1 cellular context compared by ENCODE assay signal in genomic region chr16:15650698-15651161, GRCh38.
A peak's percentile ranks its signal among the peaks of the same experiment; 100 is the strongest.
TF ChIP-seq lines count a peak whose summit lies in the region.

No MANE protein-coding gene starts in this region.

TF ChIP-seq in GM12878, 131 proteins besides CTCF, POLR2A, EP300 and RAD21 (continued from another document and continues in another):
- TF ChIP-seq ATF2 (IDR thresholded peaks at IDR 0.05; ENCODE audit: low read length) (0 out of 2 replicates have a peak, but pooled peaks have one; percentile 15), HDGF (IDR thresholded peaks at IDR 0.05) (peak; percentile 90), SRF (IDR thresholded peaks at IDR 0.05; ENCODE audit: low read depth in 2 of 2, low read length in 2 of 2) (no peak), MTA2 (IDR thresholded peaks at IDR 0.05; ENCODE audit: low read depth) (peak; percentile 28; the same call in 1 of the 2 replicates), MTA3 (IDR thresholded peaks at IDR 0.05; ENCODE audit: borderline replicate concordance, low read length) (no peak), E4F1 (IDR thresholded peaks at IDR 0.05; ENCODE audit: borderline replicate concordance, partially characterized antibody) (peak; percentile 39), CHD2 (IDR thresholded peaks at IDR 0.05; ENCODE audit: borderline replicate concordance, low read depth, low read length) (no peak), PML (IDR thresholded peaks at IDR 0.05; ENCODE audit: low read length) (peak; percentile 51; the same call in 1 of the 2 replicates), NBN (IDR thresholded peaks at IDR 0.05) (peak; percentile 79; the same call in 1 of the 2 replicates), IRF3 (IDR thresholded peaks at IDR 0.05) (no peak), BACH1 (IDR thresholded peaks at IDR 0.05; ENCODE audit: borderline replicate concordance) (no peak), YY1 (IDR thresholded peaks at IDR 0.05; ENCODE audit: low read depth, low read length) (0 out of 2 replicates have a peak, but pooled peaks have one; percentile 8), GABPA (IDR thresholded peaks at IDR 0.05; ENCODE audit: low read depth) (no peak), CBFB (IDR thresholded peaks at IDR 0.05; ENCODE audit: low read depth) (no peak), SPI1 (IDR thresholded peaks at IDR 0.05; ENCODE audit: borderline replicate concordance, insufficient read depth, low read depth, low read length) (no peak), TARDBP (IDR thresholded peaks at IDR 0.05; ENCODE audit: borderline replicate concordance) (no peak), BRCA1 (IDR thresholded peaks at IDR 0.05; ENCODE audit: low read depth, low read length) (no peak), ATF7 (IDR thresholded peaks at IDR 0.05; ENCODE audit: low read depth) (no peak), EZH2 (IDR thresholded peaks at IDR 0.05; ENCODE audit: borderline replicate concordance, control insufficient read depth, low read depth, low read length) (no peak), CREM (IDR thresholded peaks at IDR 0.05; ENCODE audit: low read depth) (0 out of 2 replicates have a peak, but pooled peaks have one; percentile 4), LARP7 (IDR thresholded peaks at IDR 0.05) (no peak), TCF7 (IDR thresholded peaks at IDR 0.05; ENCODE audit: borderline replicate concordance) (no peak), FOXK2 (IDR thresholded peaks at IDR 0.05) (no peak), ZNF24 (IDR thresholded peaks at IDR 0.05) (no peak), NRF1 (conservative IDR thresholded peaks at IDR 0.05; ENCODE audit: low read depth, low read length) (no peak), ZZZ3 (IDR thresholded peaks at IDR 0.05; ENCODE audit: control insufficient read depth, insufficient read length, low read depth) (no peak), MEF2A (IDR thresholded peaks at IDR 0.05; ENCODE audit: insufficient read depth, low read depth, low read length) (no peak), SIX5 (IDR thresholded peaks at IDR 0.05; ENCODE audit: low read depth, low read length, severe bottlenecking) (no peak), IKZF2 (IDR thresholded peaks at IDR 0.05) (peak; percentile 10 to 64; a peak in 1 of 4 replicates), SIN3A (IDR thresholded peaks at IDR 0.05; ENCODE audit: low read depth, low read length) (no peak), STAT3 (IDR thresholded peaks at IDR 0.05; ENCODE audit: low read depth, low read length) (no peak), FOS (IDR thresholded peaks at IDR 0.05; ENCODE audit: borderline replicate concordance, extremely low read depth, insufficient read length) (no peak)
- TF ChIP-seq, protein P1, sequence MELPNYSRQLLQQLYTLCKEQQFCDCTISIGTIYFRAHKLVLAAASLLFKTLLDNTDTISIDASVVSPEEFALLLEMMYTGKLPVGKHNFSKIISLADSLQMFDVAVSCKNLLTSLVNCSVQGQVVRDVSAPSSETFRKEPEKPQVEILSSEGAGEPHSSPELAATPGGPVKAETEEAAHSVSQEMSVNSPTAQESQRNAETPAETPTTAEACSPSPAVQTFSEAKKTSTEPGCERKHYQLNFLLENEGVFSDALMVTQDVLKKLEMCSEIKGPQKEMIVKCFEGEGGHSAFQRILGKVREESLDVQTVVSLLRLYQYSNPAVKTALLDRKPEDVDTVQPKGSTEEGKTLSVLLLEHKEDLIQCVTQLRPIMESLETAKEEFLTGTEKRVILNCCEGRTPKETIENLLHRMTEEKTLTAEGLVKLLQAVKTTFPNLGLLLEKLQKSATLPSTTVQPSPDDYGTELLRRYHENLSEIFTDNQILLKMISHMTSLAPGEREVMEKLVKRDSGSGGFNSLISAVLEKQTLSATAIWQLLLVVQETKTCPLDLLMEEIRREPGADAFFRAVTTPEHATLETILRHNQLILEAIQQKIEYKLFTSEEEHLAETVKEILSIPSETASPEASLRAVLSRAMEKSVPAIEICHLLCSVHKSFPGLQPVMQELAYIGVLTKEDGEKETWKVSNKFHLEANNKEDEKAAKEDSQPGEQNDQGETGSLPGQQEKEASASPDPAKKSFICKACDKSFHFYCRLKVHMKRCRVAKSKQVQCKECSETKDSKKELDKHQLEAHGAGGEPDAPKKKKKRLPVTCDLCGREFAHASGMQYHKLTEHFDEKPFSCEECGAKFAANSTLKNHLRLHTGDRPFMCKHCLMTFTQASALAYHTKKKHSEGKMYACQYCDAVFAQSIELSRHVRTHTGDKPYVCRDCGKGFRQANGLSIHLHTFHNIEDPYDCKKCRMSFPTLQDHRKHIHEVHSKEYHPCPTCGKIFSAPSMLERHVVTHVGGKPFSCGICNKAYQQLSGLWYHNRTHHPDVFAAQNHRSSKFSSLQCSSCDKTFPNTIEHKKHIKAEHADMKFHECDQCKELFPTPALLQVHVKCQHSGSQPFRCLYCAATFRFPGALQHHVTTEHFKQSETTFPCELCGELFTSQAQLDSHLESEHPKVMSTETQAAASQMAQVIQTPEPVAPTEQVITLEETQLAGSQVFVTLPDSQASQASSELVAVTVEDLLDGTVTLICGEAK (IDR thresholded peaks at IDR 0.05; ENCODE audit: borderline replicate concordance): no peak
- TF ChIP-seq, protein P2, sequence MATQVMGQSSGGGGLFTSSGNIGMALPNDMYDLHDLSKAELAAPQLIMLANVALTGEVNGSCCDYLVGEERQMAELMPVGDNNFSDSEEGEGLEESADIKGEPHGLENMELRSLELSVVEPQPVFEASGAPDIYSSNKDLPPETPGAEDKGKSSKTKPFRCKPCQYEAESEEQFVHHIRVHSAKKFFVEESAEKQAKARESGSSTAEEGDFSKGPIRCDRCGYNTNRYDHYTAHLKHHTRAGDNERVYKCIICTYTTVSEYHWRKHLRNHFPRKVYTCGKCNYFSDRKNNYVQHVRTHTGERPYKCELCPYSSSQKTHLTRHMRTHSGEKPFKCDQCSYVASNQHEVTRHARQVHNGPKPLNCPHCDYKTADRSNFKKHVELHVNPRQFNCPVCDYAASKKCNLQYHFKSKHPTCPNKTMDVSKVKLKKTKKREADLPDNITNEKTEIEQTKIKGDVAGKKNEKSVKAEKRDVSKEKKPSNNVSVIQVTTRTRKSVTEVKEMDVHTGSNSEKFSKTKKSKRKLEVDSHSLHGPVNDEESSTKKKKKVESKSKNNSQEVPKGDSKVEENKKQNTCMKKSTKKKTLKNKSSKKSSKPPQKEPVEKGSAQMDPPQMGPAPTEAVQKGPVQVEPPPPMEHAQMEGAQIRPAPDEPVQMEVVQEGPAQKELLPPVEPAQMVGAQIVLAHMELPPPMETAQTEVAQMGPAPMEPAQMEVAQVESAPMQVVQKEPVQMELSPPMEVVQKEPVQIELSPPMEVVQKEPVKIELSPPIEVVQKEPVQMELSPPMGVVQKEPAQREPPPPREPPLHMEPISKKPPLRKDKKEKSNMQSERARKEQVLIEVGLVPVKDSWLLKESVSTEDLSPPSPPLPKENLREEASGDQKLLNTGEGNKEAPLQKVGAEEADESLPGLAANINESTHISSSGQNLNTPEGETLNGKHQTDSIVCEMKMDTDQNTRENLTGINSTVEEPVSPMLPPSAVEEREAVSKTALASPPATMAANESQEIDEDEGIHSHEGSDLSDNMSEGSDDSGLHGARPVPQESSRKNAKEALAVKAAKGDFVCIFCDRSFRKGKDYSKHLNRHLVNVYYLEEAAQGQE (IDR thresholded peaks at IDR 0.05; ENCODE audit: low read depth, low read length): no peak
- TF ChIP-seq, protein P3, sequence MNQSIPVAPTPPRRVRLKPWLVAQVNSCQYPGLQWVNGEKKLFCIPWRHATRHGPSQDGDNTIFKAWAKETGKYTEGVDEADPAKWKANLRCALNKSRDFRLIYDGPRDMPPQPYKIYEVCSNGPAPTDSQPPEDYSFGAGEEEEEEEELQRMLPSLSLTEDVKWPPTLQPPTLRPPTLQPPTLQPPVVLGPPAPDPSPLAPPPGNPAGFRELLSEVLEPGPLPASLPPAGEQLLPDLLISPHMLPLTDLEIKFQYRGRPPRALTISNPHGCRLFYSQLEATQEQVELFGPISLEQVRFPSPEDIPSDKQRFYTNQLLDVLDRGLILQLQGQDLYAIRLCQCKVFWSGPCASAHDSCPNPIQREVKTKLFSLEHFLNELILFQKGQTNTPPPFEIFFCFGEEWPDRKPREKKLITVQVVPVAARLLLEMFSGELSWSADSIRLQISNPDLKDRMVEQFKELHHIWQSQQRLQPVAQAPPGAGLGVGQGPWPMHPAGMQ (IDR thresholded peaks at IDR 0.05; ENCODE audit: borderline replicate concordance): no peak
- TF ChIP-seq, protein P4, sequence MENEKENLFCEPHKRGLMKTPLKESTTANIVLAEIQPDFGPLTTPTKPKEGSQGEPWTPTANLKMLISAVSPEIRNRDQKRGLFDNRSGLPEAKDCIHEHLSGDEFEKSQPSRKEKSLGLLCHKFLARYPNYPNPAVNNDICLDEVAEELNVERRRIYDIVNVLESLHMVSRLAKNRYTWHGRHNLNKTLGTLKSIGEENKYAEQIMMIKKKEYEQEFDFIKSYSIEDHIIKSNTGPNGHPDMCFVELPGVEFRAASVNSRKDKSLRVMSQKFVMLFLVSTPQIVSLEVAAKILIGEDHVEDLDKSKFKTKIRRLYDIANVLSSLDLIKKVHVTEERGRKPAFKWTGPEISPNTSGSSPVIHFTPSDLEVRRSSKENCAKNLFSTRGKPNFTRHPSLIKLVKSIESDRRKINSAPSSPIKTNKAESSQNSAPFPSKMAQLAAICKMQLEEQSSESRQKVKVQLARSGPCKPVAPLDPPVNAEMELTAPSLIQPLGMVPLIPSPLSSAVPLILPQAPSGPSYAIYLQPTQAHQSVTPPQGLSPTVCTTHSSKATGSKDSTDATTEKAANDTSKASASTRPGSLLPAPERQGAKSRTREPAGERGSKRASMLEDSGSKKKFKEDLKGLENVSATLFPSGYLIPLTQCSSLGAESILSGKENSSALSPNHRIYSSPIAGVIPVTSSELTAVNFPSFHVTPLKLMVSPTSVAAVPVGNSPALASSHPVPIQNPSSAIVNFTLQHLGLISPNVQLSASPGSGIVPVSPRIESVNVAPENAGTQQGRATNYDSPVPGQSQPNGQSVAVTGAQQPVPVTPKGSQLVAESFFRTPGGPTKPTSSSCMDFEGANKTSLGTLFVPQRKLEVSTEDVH (IDR thresholded peaks at IDR 0.05; ENCODE audit: low read depth, partially characterized antibody): no peak
- TF ChIP-seq, protein P5, sequence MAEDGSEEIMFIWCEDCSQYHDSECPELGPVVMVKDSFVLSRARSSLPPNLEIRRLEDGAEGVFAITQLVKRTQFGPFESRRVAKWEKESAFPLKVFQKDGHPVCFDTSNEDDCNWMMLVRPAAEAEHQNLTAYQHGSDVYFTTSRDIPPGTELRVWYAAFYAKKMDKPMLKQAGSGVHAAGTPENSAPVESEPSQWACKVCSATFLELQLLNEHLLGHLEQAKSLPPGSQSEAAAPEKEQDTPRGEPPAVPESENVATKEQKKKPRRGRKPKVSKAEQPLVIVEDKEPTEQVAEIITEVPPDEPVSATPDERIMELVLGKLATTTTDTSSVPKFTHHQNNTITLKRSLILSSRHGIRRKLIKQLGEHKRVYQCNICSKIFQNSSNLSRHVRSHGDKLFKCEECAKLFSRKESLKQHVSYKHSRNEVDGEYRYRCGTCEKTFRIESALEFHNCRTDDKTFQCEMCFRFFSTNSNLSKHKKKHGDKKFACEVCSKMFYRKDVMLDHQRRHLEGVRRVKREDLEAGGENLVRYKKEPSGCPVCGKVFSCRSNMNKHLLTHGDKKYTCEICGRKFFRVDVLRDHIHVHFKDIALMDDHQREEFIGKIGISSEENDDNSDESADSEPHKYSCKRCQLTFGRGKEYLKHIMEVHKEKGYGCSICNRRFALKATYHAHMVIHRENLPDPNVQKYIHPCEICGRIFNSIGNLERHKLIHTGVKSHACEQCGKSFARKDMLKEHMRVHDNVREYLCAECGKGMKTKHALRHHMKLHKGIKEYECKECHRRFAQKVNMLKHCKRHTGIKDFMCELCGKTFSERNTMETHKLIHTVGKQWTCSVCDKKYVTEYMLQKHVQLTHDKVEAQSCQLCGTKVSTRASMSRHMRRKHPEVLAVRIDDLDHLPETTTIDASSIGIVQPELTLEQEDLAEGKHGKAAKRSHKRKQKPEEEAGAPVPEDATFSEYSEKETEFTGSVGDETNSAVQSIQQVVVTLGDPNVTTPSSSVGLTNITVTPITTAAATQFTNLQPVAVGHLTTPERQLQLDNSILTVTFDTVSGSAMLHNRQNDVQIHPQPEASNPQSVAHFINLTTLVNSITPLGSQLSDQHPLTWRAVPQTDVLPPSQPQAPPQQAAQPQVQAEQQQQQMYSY (CRISPR knock-in tag; IDR thresholded peaks at IDR 0.05): no peak
- TF ChIP-seq, protein P6, sequence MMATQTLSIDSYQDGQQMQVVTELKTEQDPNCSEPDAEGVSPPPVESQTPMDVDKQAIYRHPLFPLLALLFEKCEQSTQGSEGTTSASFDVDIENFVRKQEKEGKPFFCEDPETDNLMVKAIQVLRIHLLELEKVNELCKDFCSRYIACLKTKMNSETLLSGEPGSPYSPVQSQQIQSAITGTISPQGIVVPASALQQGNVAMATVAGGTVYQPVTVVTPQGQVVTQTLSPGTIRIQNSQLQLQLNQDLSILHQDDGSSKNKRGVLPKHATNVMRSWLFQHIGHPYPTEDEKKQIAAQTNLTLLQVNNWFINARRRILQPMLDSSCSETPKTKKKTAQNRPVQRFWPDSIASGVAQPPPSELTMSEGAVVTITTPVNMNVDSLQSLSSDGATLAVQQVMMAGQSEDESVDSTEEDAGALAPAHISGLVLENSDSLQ (IDR thresholded peaks at IDR 0.05): peak; percentile 93
